Comparison of ENCODE assay signal across 11 cellular contexts in genomic region chr7:56287429-56288138, GRCh38.
DNase-seq lines count a peak whose midpoint lies in the region.
"Had no signal": no experiment of that assay in that cellular context is flagged by ENCODE, and none has a peak within 500 bp of the region (broad histone marks: within the 10 kb centered on the region; RNA-seq: fewer than 3 reads in every experiment).

No MANE protein-coding gene starts in this region.

- no peaks in the 10 kb centered on the region for H3K36me3 ChIP-seq in esophagus (ENCODE audit: control insufficient read depth in 2 of 2, insufficient read depth in 2 of 2, low read length in 1 of 2)

- no peaks in the 10 kb centered on the region for H3K4me1 ChIP-seq in esophagus (ENCODE audit: control insufficient read depth in 2 of 2, insufficient read depth in 2 of 2, low read length in 1 of 2)

- H3K27ac ChIP-seq in esophagus (ENCODE audit: low read depth in 2 of 2, low read length in 1 of 2): no peak overlapping the region

- 8 to 12% methylated on average over 56 to 57 of the region's 57 CpGs for WGBS in esophagus, 2 donors

- peak; percentile 39 for DNase-seq in Ammon's horn (ENCODE audit: low spot score)
- DNase-seq in NCI-H1105 treated with DMSO at 0.1 percent for 48 hours (lab: John Stamatoyannopoulos, UW): peak; percentile 39
- DNase-seq in occipital lobe (lab: John Stamatoyannopoulos, UW): peak; percentile 5
- no peak for DNase-seq in activated CD8-positive, alpha-beta memory T cell treated with anti-CD3 and anti-CD28 coated beads for 24 hours
- no peak for DNase-seq in SW 1271 (lab: John Stamatoyannopoulos, UW)
- DNase-seq in activated CD8-positive, alpha-beta memory T cell treated with anti-CD3 and anti-CD28 coated beads, Interleukin-2, amount 50 U/mL, for 4 hours: no peak
- DNase-seq in cerebellar cortex (ENCODE audit: low spot score): no peak
- DNase-seq: effector memory CD8-positive, alpha-beta T cell; HCEC 1CT; NCI-H2107 had no signal

- no peaks in the 10 kb centered on the region for H3K9me3 ChIP-seq in esophagus (ENCODE audit: control insufficient read depth in 2 of 2, insufficient read depth in 1 of 2, low read depth in 1 of 2, low read length in 1 of 2)

- peak overlapping the region; percentile 38 to 39 for H3K4me3 ChIP-seq in esophagus (ENCODE audit: low read depth in 1 of 2, low read length in 2 of 2)

- H3K27me3 ChIP-seq in esophagus (ENCODE audit: control insufficient read depth in 1 of 2, insufficient read depth in 2 of 2, low read length in 2 of 2): no peaks in the 10 kb centered on the region

Comparison
In these comparisons a context has a peak if more than half of its experiments do, and no peak if none do; other contexts are left out.
1. DNase-seq: peak in Ammon's horn (single experiment), NCI-H1105 treated with DMSO at 0.1 percent for 48 hours (single experiment) and occipital lobe (single experiment); none in activated CD8-positive, alpha-beta memory T cell treated with anti-CD3 and anti-CD28 coated beads for 24 hours (single experiment), SW 1271 (0 of 2), activated CD8-positive, alpha-beta memory T cell treated with anti-CD3 and anti-CD28 coated beads, Interleukin-2, amount 50 U/mL, for 4 hours (single experiment) and cerebellar cortex (single experiment).